8 cellular contexts compared by ENCODE assay signal in genomic region chr6:115838763-115839401, GRCh38.
DNase-seq lines count a peak whose midpoint lies in the region; ATAC-seq, FAIRE-seq and TF ChIP-seq lines count a peak whose summit lies in the region.

No MANE protein-coding gene starts in this region.

- H3K4me2 ChIP-seq in IMR-90 (ENCODE audit: low read depth, low read length): no peak overlapping the region

- H2AK9ac ChIP-seq in IMR-90 (replicated peaks; ENCODE audit: low read depth, low read length, poor library complexity): no peak overlapping the region

- H3K9me3 ChIP-seq in cardiac muscle cell (ENCODE audit: low read depth): no peaks in the 10 kb centered on the region
- no peaks in the 10 kb centered on the region for H3K9me3 ChIP-seq in right atrium auricular region
- H3K9me3 ChIP-seq in IMR-90 (ENCODE audit: control insufficient read depth, insufficient read depth, low read length): no peaks in the 10 kb centered on the region

- H2BK15ac ChIP-seq in IMR-90 (ENCODE audit: low read depth, low read length): no peak overlapping the region

- no peak for FAIRE-seq in H54 (lab: Jason Lieb, UNC)

- no peaks in the 10 kb centered on the region for H3K4me1 ChIP-seq in cardiac muscle cell (ENCODE audit: low read depth)
- H3K4me1 ChIP-seq in right atrium auricular region: no peaks in the 10 kb centered on the region
- no peaks in the 10 kb centered on the region for H3K4me1 ChIP-seq in IMR-90 (ENCODE audit: control insufficient read depth, insufficient read depth, low read length)

- no peak overlapping the region for H4K8ac ChIP-seq in IMR-90 (ENCODE audit: low read depth in 2 of 2, low read length in 2 of 2)

- no peak overlapping the region for H2BK120ac ChIP-seq in IMR-90 (ENCODE audit: low read depth, low read length)

- TF ChIP-seq RAD21 in IMR-90 (IDR thresholded peaks at IDR 0.05; ENCODE audit: low read length): no peak

- H3K9ac ChIP-seq in IMR-90 (ENCODE audit: low read depth, low read length): no peak overlapping the region

- H3K27ac ChIP-seq in cardiac muscle cell (no peak overlapping the region), right atrium auricular region (no peak overlapping the region), IMR-90 (ENCODE audit: insufficient read depth, low read length) (no peak overlapping the region)

- H4K5ac ChIP-seq in IMR-90 (ENCODE audit: low read depth, low read length): no peak overlapping the region

- no peak overlapping the region for H2BK20ac ChIP-seq in IMR-90 (ENCODE audit: low read depth, low read length)

- no peak for ATAC-seq in IMR-90 (ENCODE audit: low read depth)

- POLR2A ChIA-PET in IMR-90 (lab: Charles Lee; ENCODE audit: unreplicated experiment): no interaction called here

- no peak overlapping the region for H4K91ac ChIP-seq in IMR-90 (ENCODE audit: insufficient read depth, low read depth, low read length)

- H3K36me3 ChIP-seq in cardiac muscle cell (no peaks in the 10 kb centered on the region), right atrium auricular region (no peaks in the 10 kb centered on the region), IMR-90 (ENCODE audit: control insufficient read depth, insufficient read depth, low read length) (no peaks in the 10 kb centered on the region)

- H2AK5ac ChIP-seq in IMR-90 (ENCODE audit: low read depth, low read length): no peak overlapping the region

- peak; percentile 33 to 35 for DNase-seq in cardiac muscle cell (ENCODE audit: low read depth in 1 of 2, low spot score in 1 of 2)
- DNase-seq in right atrium auricular region (ENCODE audit: low spot score): no peak
- peak; percentile 7 for DNase-seq in H54 (ENCODE audit: insufficient read length, low spot score)
- DNase-seq in IMR-90: peak; percentile 13
- no peak for DNase-seq in astrocyte of the cerebellum (ENCODE audit: low read depth)
- DNase-seq in midbrain (lab: John Stamatoyannopoulos, UW): peak; percentile 1
- DNase-seq in activated naive CD4-positive, alpha-beta T cell treated with Interleukin-2 at 50 U/mL for 16 hours: no peak
- DNase-seq in activated effector memory CD4-positive, alpha-beta T cell treated with Interleukin-2 at 50 U/mL for 16 hours: no peak

- no peak for TF ChIP-seq POLR2A in H54 (IDR thresholded peaks at IDR 0.05; ENCODE audit: low read depth, low read length)
- no peak for TF ChIP-seq POLR2A in IMR-90 (IDR thresholded peaks at IDR 0.05; ENCODE audit: low read depth, low read length)

- intact Hi-C loops in IMR-90 (cut with micrococcal nuclease): no loop called here

- no peak overlapping the region for H2AFZ ChIP-seq in IMR-90 (replicated peaks; ENCODE audit: low read length, poor library complexity)

- H3K18ac ChIP-seq in IMR-90 (ENCODE audit: low read depth, low read length): no peak overlapping the region

- 0% methylated on average over 1 of the region's 3 CpGs; no CpG with 5 or more reads in 1 of the 2 experiments for WGBS in IMR-90 (ENCODE audit: extremely low coverage in 2 of 2, insufficient read length in 1 of 2), 2 experiments

- CTCF ChIA-PET in IMR-90 (lab: Yijun Ruan, JAX): interaction anchor here (0.9 to 1.2 kb wide), 2 partner anchors 10 to 26 kb away, joined by 4 to 6 read pairs; no protein-coding TSS in a partner anchor

- H3K9me1 ChIP-seq in IMR-90 (ENCODE audit: insufficient read depth, low read length): no peaks in the 10 kb centered on the region

- no peak overlapping the region for H3K23ac ChIP-seq in IMR-90 (ENCODE audit: low read depth, low read length)

- BruUV-seq in IMR-90 (replicated peaks; lab: Mats Ljungman, UMichigan): no TSS peak

- no peaks in the 10 kb centered on the region for H4K20me1 ChIP-seq in IMR-90 (ENCODE audit: insufficient read depth, low read length)

- H3K79me1 ChIP-seq in IMR-90 (ENCODE audit: low read depth in 1 of 2, low read length in 2 of 2): no peaks in the 10 kb centered on the region

- TF ChIP-seq CTCF in cardiac muscle cell (IDR thresholded peaks at IDR 0.05; ENCODE audit: low read depth, low read length) (peak; percentile 49), right atrium auricular region (IDR thresholded peaks at IDR 0.05) (peak in 1 of 2 donors; percentile 46), IMR-90 (conservative IDR thresholded peaks at IDR 0.05; ENCODE audit: low read depth, low read length) (peak; percentile 37; the same call in 1 of the 2 replicates), astrocyte of the cerebellum (IDR thresholded peaks at IDR 0.05; ENCODE audit: low read depth, low read length, missing control alignments) (peak; percentile 52)

- no peak overlapping the region for H3K4ac ChIP-seq in IMR-90 (ENCODE audit: low read depth, low read length)

- no peak overlapping the region for H3K56ac ChIP-seq in IMR-90 (ENCODE audit: extremely low read depth, insufficient read depth, low read length)

- in situ Hi-C loops in IMR-90 (cut with MboI; ENCODE audit: low sequenced_read_pairs): no loop called here
- in situ Hi-C loops in astrocyte of the cerebellum (cut with HindIII; ENCODE audit: low sequenced_read_pairs): no loop called here

- H3K4me3 ChIP-seq in cardiac muscle cell (no peak overlapping the region), right atrium auricular region (no peak overlapping the region), IMR-90 (ENCODE audit: insufficient read depth, low read depth, low read length) (no peak overlapping the region), astrocyte of the cerebellum (ENCODE audit: low read depth, low read length) (no peak overlapping the region)

- H2BK5ac ChIP-seq in IMR-90 (ENCODE audit: low read depth, low read length, poor library complexity, severe bottlenecking): no peak overlapping the region

- dilution Hi-C loops in IMR-90 (cut with HindIII; ENCODE audit: low sequenced_read_pairs, unreplicated experiment): no loop called here

- no peaks in the 10 kb centered on the region for H3K27me3 ChIP-seq in cardiac muscle cell
- no peaks in the 10 kb centered on the region for H3K27me3 ChIP-seq in right atrium auricular region
- no peaks in the 10 kb centered on the region for H3K27me3 ChIP-seq in IMR-90 (ENCODE audit: control insufficient read depth, insufficient read depth, low read length)

- H3K14ac ChIP-seq in IMR-90 (replicated peaks; ENCODE audit: low read depth, low read length): no peak overlapping the region

TF ChIP-seq in IMR-90, 13 proteins besides CTCF, POLR2A, EP300 and RAD21:
- TF ChIP-seq RCOR1 (IDR thresholded peaks at IDR 0.05; ENCODE audit: insufficient replicate concordance, low read length) (no peak), MXI1 (IDR thresholded peaks at IDR 0.05; ENCODE audit: borderline replicate concordance, low read depth, low read length) (no peak), NFE2L2 (IDR thresholded peaks at IDR 0.05; ENCODE audit: low read depth, low read length) (no peak), USF2 (IDR thresholded peaks at IDR 0.05; ENCODE audit: low read depth, low read length) (no peak)

Comparison
In these comparisons a context has a peak if more than half of its experiments do, and no peak if none do; other contexts are left out.
1. DNase-seq: peak in cardiac muscle cell (2 of 2), H54 (single experiment), IMR-90 (single experiment) and midbrain (single experiment); none in right atrium auricular region (single experiment), astrocyte of the cerebellum (single experiment), activated naive CD4-positive, alpha-beta T cell treated with Interleukin-2 at 50 U/mL for 16 hours (single experiment) and activated effector memory CD4-positive, alpha-beta T cell treated with Interleukin-2 at 50 U/mL for 16 hours (single experiment).